Comparison of ENCODE assay signal across 1 cellular context in genomic region chr4:13849778-13850177, GRCh38.
TF ChIP-seq lines count a peak whose summit lies in the region.

No MANE protein-coding gene starts in this region.

TF ChIP-seq in H1, 55 proteins besides CTCF, POLR2A, EP300 and RAD21 (continued from another document):
- TF ChIP-seq ATF2 (IDR thresholded peaks at IDR 0.05; ENCODE audit: low read length) (no peak), KDM1A (IDR thresholded peaks at IDR 0.05; ENCODE audit: borderline replicate concordance, low read length) (no peak), TCF12 (IDR thresholded peaks at IDR 0.05; ENCODE audit: low read depth, low read length) (no peak), POU5F1 (IDR thresholded peaks at IDR 0.05; ENCODE audit: low read depth, low read length) (no peak)
TF ChIP-seq in H1: peak in this region for 0.
